In genomic region chr3:120168611-120169010, GRCh38 we compare ENCODE assay signal across 26 cellular contexts.
DNase-seq lines count a peak whose midpoint lies in the region; ATAC-seq, FAIRE-seq and TF ChIP-seq lines count a peak whose summit lies in the region.
"Had no signal": no experiment of that assay in that cellular context is flagged by ENCODE, and none has a peak within 500 bp of the region (broad histone marks: within the 10 kb centered on the region; RNA-seq: fewer than 3 reads in every experiment).

No MANE protein-coding gene starts in this region.

- no peak for DNase-seq in activated T-cell treated with anti-CD3 and anti-CD28 coated beads, Interleukin-2, amount 50 U/mL, for 72 hours
- no peak for DNase-seq in activated T-cell treated with anti-CD3 and anti-CD28 coated beads, Interleukin-2, amount 50 U/mL, for 1 hour
- DNase-seq in bronchial epithelial cell (ENCODE audit: low read depth) (no peak), ureter (ENCODE audit: low spot score) (peak; percentile 13), iPS-NIHi7 (ENCODE audit: extremely low spot score) (no peak), GM12891 (ENCODE audit: insufficient read length, low spot score) (no peak)
- DNase-seq: 8988T; ACHN; AML-193; BE2C; CD4-positive, alpha-beta T cell; CD8-positive, alpha-beta memory T cell; DMS 273 treated with DMSO at 0.1 percent for 48 hours; DMS79; EL; GDM1; H9 had no signal

- H3K4me3 ChIP-seq in bronchial epithelial cell (ENCODE audit: low read depth, low read length), result no peak overlapping the region
- H3K4me3 ChIP-seq: A549; BLaER1 treated with 17β-estradiol and CSF1 and Interleukin-3, amounts not matched to agents 10 nM and 100 nM; GM12878; GM23338 had no signal

- peak overlapping the region; percentile 78 for H3K27ac Mint-ChIP-seq in activated T-cell treated with anti-CD3 and anti-CD28 coated beads, Interleukin-2, amount 50 U/mL, for 72 hours
- H3K27ac Mint-ChIP-seq: CD4-positive, alpha-beta T cell; CD8-positive, alpha-beta memory T cell; GM23338 had no signal

- no peak for ATAC-seq in activated T-cell treated with anti-CD3 and anti-CD28 coated beads, Interleukin-2, amount 50 U/mL, for 72 hours (replicated peaks in 1 of 2)
- ATAC-seq in HG02759 (IDR thresholded peaks at IDR 0.05; ENCODE audit: unreplicated experiment), result no peak
- ATAC-seq: A549, GM12878, GM23338, HCT116 had no signal

- H3K27me3 ChIP-seq in bronchial epithelial cell (ENCODE audit: control insufficient read depth, insufficient read depth, low read length), result no peaks in the 10 kb centered on the region
- H3K27me3 ChIP-seq: BE2C; BLaER1 treated with 17β-estradiol and CSF1 and Interleukin-3, amounts not matched to agents 10 nM and 100 nM had no signal

- H3K4me3 Mint-ChIP-seq in activated T-cell treated with anti-CD3 and anti-CD28 coated beads, Interleukin-2, amount 50 U/mL, for 72 hours, result no peak overlapping the region
- H3K4me3 Mint-ChIP-seq: CD14-positive monocyte; CD4-positive, alpha-beta T cell; CD8-positive, alpha-beta memory T cell; GM23338; H9 had no signal

- H3K36me3 Mint-ChIP-seq in activated T-cell treated with anti-CD3 and anti-CD28 coated beads, Interleukin-2, amount 50 U/mL, for 72 hours (ENCODE audit: insufficient read depth in 2 of 2), result no peaks in the 10 kb centered on the region
- H3K36me3 Mint-ChIP-seq: CD14-positive monocyte; CD8-positive, alpha-beta memory T cell had no signal

- TF ChIP-seq POLR2A in GM12891 (IDR thresholded peaks at IDR 0.05; ENCODE audit: low read depth, low read length), result no peak

- TF ChIP-seq CTCF in bronchial epithelial cell (IDR thresholded peaks at IDR 0.05; ENCODE audit: insufficient read depth, low read length, severe bottlenecking), result no peak

- H3K36me3 ChIP-seq in bronchial epithelial cell (ENCODE audit: control insufficient read depth, insufficient read depth, low read length), result no peaks in the 10 kb centered on the region
- H3K36me3 ChIP-seq: BE2C; BLaER1 treated with 17β-estradiol and CSF1 and Interleukin-3, amounts not matched to agents 10 nM and 100 nM had no signal

- no peaks in the 10 kb centered on the region for H3K4me1 Mint-ChIP-seq in activated T-cell treated with anti-CD3 and anti-CD28 coated beads, Interleukin-2, amount 50 U/mL, for 72 hours (ENCODE audit: low read depth)
- H3K4me1 Mint-ChIP-seq: CD8-positive, alpha-beta memory T cell; GM23338; H9 had no signal

- FAIRE-seq in bronchial epithelial cell (lab: Jason Lieb, UNC) (peak; percentile 55), GM12891 (lab: Jason Lieb, UNC) (no peak)
- FAIRE-seq: A549, D721Med, GM12878, GM18507 had no signal

- no peaks in the 10 kb centered on the region for H3K9me3 Mint-ChIP-seq in activated T-cell treated with anti-CD3 and anti-CD28 coated beads, Interleukin-2, amount 50 U/mL, for 72 hours
- H3K9me3 Mint-ChIP-seq: CD4-positive, alpha-beta T cell; CD8-positive, alpha-beta memory T cell; GM23338; H9 had no signal

- H3K27me3 Mint-ChIP-seq in activated T-cell treated with anti-CD3 and anti-CD28 coated beads, Interleukin-2, amount 50 U/mL, for 72 hours (ENCODE audit: low read depth), result no peaks in the 10 kb centered on the region
- H3K27me3 Mint-ChIP-seq: CD4-positive, alpha-beta T cell had no signal

TF ChIP-seq in GM12891, 5 proteins besides CTCF, POLR2A, EP300 and RAD21:
- no peak for TF ChIP-seq PAX5 (IDR thresholded peaks at IDR 0.05; ENCODE audit: insufficient read depth, low read length, severe bottlenecking)
- TF ChIP-seq TAF1 (IDR thresholded peaks at IDR 0.05; ENCODE audit: low read depth, low read length), result no peak
- TF ChIP-seq POU2F2 (IDR thresholded peaks at IDR 0.05; ENCODE audit: low read depth, low read length), result no peak
- no peak for TF ChIP-seq POLR2AphosphoS5 (IDR thresholded peaks at IDR 0.05; ENCODE audit: low read depth, low read length)
- TF ChIP-seq SPI1 (IDR thresholded peaks at IDR 0.05; ENCODE audit: low read depth, low read length), result no peak
